In genomic region chr6:41940759-41941279, GRCh38 we compare ENCODE assay signal across 1 cellular context.
TF ChIP-seq lines count a peak whose summit lies in the region.

No MANE protein-coding gene starts in this region.

TF ChIP-seq in K562, 482 proteins besides CTCF, POLR2A, EP300 and RAD21 (continues in another document):
- TF ChIP-seq CHD2 (IDR thresholded peaks at IDR 0.05; ENCODE audit: low read depth, low read length) = no peak
- TF ChIP-seq ZNF184 (CRISPR knock-in tag; IDR thresholded peaks at IDR 0.05) = no peak
- peak; percentile 53; the same call in 1 of the 2 replicates for TF ChIP-seq ZFX (CRISPR knock-in tag; IDR thresholded peaks at IDR 0.05)
- TF ChIP-seq AFF4 (CRISPR knock-in tag; IDR thresholded peaks at IDR 0.05) = peak; percentile 84; the same call in 1 of the 2 replicates
- TF ChIP-seq ZNF77 (CRISPR knock-in tag; IDR thresholded peaks at IDR 0.05) = no peak
- no peak for TF ChIP-seq ZC3H4 (CRISPR knock-in tag; IDR thresholded peaks at IDR 0.05; ENCODE audit: borderline replicate concordance)
- no peak for TF ChIP-seq BRCA1 (IDR thresholded peaks at IDR 0.05)
- 0 out of 2 replicates have a peak, but pooled peaks have one; percentile 8 for TF ChIP-seq BRCA1 (CRISPR knock-in tag; IDR thresholded peaks at IDR 0.05)
- TF ChIP-seq ZNF165 (CRISPR knock-in tag; IDR thresholded peaks at IDR 0.05; ENCODE audit: borderline replicate concordance) = no peak
- no peak for TF ChIP-seq FOXM1 (IDR thresholded peaks at IDR 0.05; ENCODE audit: low read depth)
- TF ChIP-seq FOXM1 (CRISPR knock-in tag; IDR thresholded peaks at IDR 0.05; ENCODE audit: low read depth) = no peak
- peak; percentile 75; the same call in 1 of the 2 replicates for TF ChIP-seq ZFP91 (CRISPR knock-in tag; IDR thresholded peaks at IDR 0.05)
- TF ChIP-seq HMGN3 (IDR thresholded peaks at IDR 0.05; ENCODE audit: borderline replicate concordance, extremely low read depth, insufficient read length, low read depth, low read length) = peak; percentile 13
- TF ChIP-seq ZNF699 (CRISPR knock-in tag; IDR thresholded peaks at IDR 0.05; ENCODE audit: insufficient replicate concordance) = no peak
- no peak for TF ChIP-seq FOXJ3 (CRISPR knock-in tag; IDR thresholded peaks at IDR 0.05)
- TF ChIP-seq ZMIZ1 (IDR thresholded peaks at IDR 0.05; ENCODE audit: low read depth in 2 of 2, low read length in 2 of 2) = no peak
- no peak for TF ChIP-seq PHF8 (IDR thresholded peaks at IDR 0.05; ENCODE audit: borderline replicate concordance, low read length)
- TF ChIP-seq SNRNP70 (optimal IDR thresholded peaks at IDR 0.05; ENCODE audit: low read depth, low read length) = no peak
- TF ChIP-seq ZNF655 (CRISPR knock-in tag; IDR thresholded peaks at IDR 0.05) = no peak
- no peak for TF ChIP-seq NRF1 (conservative IDR thresholded peaks at IDR 0.05 in 1 of 2, IDR thresholded peaks at IDR 0.05 in 1 of 2)
- TF ChIP-seq E4F1 (CRISPR knock-in tag; IDR thresholded peaks at IDR 0.05; ENCODE audit: borderline replicate concordance) = no peak
- no peak for TF ChIP-seq TCF15 (CRISPR knock-in tag; IDR thresholded peaks at IDR 0.05)
- TF ChIP-seq NBN (IDR thresholded peaks at IDR 0.05; ENCODE audit: low read depth) = no peak
- TF ChIP-seq NR0B1 (IDR thresholded peaks at IDR 0.05; ENCODE audit: partially characterized antibody) = no peak
- peak; percentile 25; the same call in 1 of the 2 replicates for TF ChIP-seq ZSCAN29 (IDR thresholded peaks at IDR 0.05)
- TF ChIP-seq ZNF239 (CRISPR knock-in tag; IDR thresholded peaks at IDR 0.05) = no peak
- TF ChIP-seq ZNF280A (IDR thresholded peaks at IDR 0.05; ENCODE audit: low read depth, partially characterized antibody) = no peak
- no peak for TF ChIP-seq HINFP (tag; conservative IDR thresholded peaks at IDR 0.05; ENCODE audit: low read depth)
- no peak for TF ChIP-seq DIDO1 (tag; IDR thresholded peaks at IDR 0.05; ENCODE audit: low read depth)
- no peak for TF ChIP-seq TRIM24 (IDR thresholded peaks at IDR 0.05)
- TF ChIP-seq RAD51 (IDR thresholded peaks at IDR 0.05; ENCODE audit: borderline replicate concordance, low read depth) = no peak
- peak; percentile 47 for TF ChIP-seq POLR2G (IDR thresholded peaks at IDR 0.05; ENCODE audit: low read depth, low read length)
- TF ChIP-seq GTF2E2 (tag; IDR thresholded peaks at IDR 0.05) = no peak
- no peak for TF ChIP-seq ZNF398 (CRISPR knock-in tag; IDR thresholded peaks at IDR 0.05)
